15 cellular contexts compared by ENCODE assay signal in genomic region chr21:45990741-45991605, GRCh38. TPM values are rescaled to one million over a fixed set of nuclear protein-coding genes. Genes with fewer than 3 reads are reported as not detected.
DNase-seq lines count a peak whose midpoint lies in the region; ATAC-seq and TF ChIP-seq lines count a peak whose summit lies in the region.
"Had no signal": no experiment of that assay in that cellular context is flagged by ENCODE, and none has a peak within 500 bp of the region (broad histone marks: within the 10 kb centered on the region; RNA-seq: fewer than 3 reads in every experiment).

No MANE protein-coding gene starts in this region.

- H3K36me3 ChIP-seq in ascending aorta, result peaks cover 92 to 93% of the 10 kb centered on the region in 2 donors
- peaks cover 48% of the 10 kb centered on the region for H3K36me3 ChIP-seq in lower lobe of right lung
- H3K36me3 ChIP-seq in thoracic aorta, result peaks cover 70% of the 10 kb centered on the region
- H3K36me3 ChIP-seq: SJCRH30 had no signal

- H3K4me3 ChIP-seq in ascending aorta (no peak overlapping the region), lower lobe of right lung (no peak overlapping the region), thoracic aorta (no peak overlapping the region)
- H3K4me3 ChIP-seq: SJCRH30 had no signal

- H3K4me1 ChIP-seq in ascending aorta (peaks cover 2 to 8% of the 10 kb centered on the region in 2 donors), lower lobe of right lung (no peaks in the 10 kb centered on the region), thoracic aorta (ENCODE audit: control insufficient read depth in 1 of 2, low read depth in 2 of 2) (peaks cover 0 to 25% of the 10 kb centered on the region in 2 donors)
- H3K4me1 ChIP-seq: SJCRH30 had no signal

- intact Hi-C loops in ascending aorta (cut with DNase I) (no loop called here), lower lobe of right lung (cut with DNase I) (no loop called here)

- TF ChIP-seq CTCF in ascending aorta (IDR thresholded peaks at IDR 0.05) (no peak), lower lobe of right lung (IDR thresholded peaks at IDR 0.05) (no peak), thoracic aorta (IDR thresholded peaks at IDR 0.05) (no peak)

- no peaks in the 10 kb centered on the region for H3K9me3 ChIP-seq in ascending aorta
- no peaks in the 10 kb centered on the region for H3K9me3 ChIP-seq in lower lobe of right lung
- no peaks in the 10 kb centered on the region for H3K9me3 ChIP-seq in thoracic aorta
- H3K9me3 ChIP-seq: SJCRH30 had no signal

- H3K27me3 ChIP-seq in ascending aorta (no peaks in the 10 kb centered on the region), lower lobe of right lung (ENCODE audit: low read depth) (no peaks in the 10 kb centered on the region), thoracic aorta (replicated peaks; ENCODE audit: insufficient read depth) (no peaks in the 10 kb centered on the region)
- H3K27me3 ChIP-seq: SJCRH30 had no signal

- peak; percentile 53 for DNase-seq in activated effector memory CD4-positive, alpha-beta T cell treated with anti-CD3 and anti-CD28 coated beads, Interleukin-2, amount 50 U/mL, for 16 hours
- DNase-seq in activated effector memory CD4-positive, alpha-beta T cell treated with Interleukin-2 at 50 U/mL for 16 hours, result no peak
- DNase-seq in ascending aorta (ENCODE audit: low spot score in 2 of 2) (peak in 1 of 2 donors; percentile 58), lower lobe of right lung (peak; percentile 43), thoracic aorta (ENCODE audit: low spot score) (peak; percentile 1), dedifferentiated amniotic fluid mesenchymal stem cell (ENCODE audit: extremely low spot score) (no peak), substantia nigra (lab: John Stamatoyannopoulos, UW) (no peak)
- DNase-seq: DMS79 treated with DMSO at 0.1 percent for 48 hours, immature natural killer cell, NCI-H1436 treated with DMSO at 0.1 percent for 48 hours, NCI-H526 had no signal

- ATAC-seq in lower lobe of right lung (no peak), thoracic aorta (ENCODE audit: insufficient number of reproducible peaks, low FRiP score, low read depth) (no peak), GM19324 (IDR thresholded peaks at IDR 0.05; ENCODE audit: low FRiP score, unreplicated experiment) (no peak)
- ATAC-seq: HCT116; naive thymus-derived CD8-positive, alpha-beta T cell had no signal

- H3K27ac ChIP-seq in ascending aorta, result peak overlapping the region; percentile 82 to 85
- H3K27ac ChIP-seq in lower lobe of right lung, result no peak overlapping the region
- H3K27ac ChIP-seq in thoracic aorta, result no peak overlapping the region
- H3K27ac ChIP-seq in substantia nigra (ENCODE audit: low read depth, low read length, poor library complexity, severe bottlenecking), result no peak overlapping the region
- H3K27ac ChIP-seq: SJCRH30 had no signal

RNA-seq across cellular contexts. Expression of gene COL6A1, which starts 9.4 kb away (rescaled TPM):
- total RNA-seq in ascending aorta (1,564 TPM), lower lobe of right lung (148 TPM), thoracic aorta (1,000 to 10,000 TPM in 1 of 2 donors, 100 to 1,000 TPM in 1; 814 to 1,189 TPM)

Comparison
In these comparisons a context has a peak if more than half of its experiments do, and no peak if none do; other contexts are left out.
1. DNase-seq: peak in activated effector memory CD4-positive, alpha-beta T cell treated with anti-CD3 and anti-CD28 coated beads, Interleukin-2, amount 50 U/mL, for 16 hours (single experiment), lower lobe of right lung (single experiment) and thoracic aorta (single experiment); none in activated effector memory CD4-positive, alpha-beta T cell treated with Interleukin-2 at 50 U/mL for 16 hours (single experiment), dedifferentiated amniotic fluid mesenchymal stem cell (single experiment) and substantia nigra (0 of 49).
2. H3K27ac ChIP-seq: peak in ascending aorta (2 of 2); none in lower lobe of right lung (single experiment), thoracic aorta (0 of 2) and substantia nigra (single experiment).